1 cellular context compared by ENCODE assay signal in the genomic region with DNA sequence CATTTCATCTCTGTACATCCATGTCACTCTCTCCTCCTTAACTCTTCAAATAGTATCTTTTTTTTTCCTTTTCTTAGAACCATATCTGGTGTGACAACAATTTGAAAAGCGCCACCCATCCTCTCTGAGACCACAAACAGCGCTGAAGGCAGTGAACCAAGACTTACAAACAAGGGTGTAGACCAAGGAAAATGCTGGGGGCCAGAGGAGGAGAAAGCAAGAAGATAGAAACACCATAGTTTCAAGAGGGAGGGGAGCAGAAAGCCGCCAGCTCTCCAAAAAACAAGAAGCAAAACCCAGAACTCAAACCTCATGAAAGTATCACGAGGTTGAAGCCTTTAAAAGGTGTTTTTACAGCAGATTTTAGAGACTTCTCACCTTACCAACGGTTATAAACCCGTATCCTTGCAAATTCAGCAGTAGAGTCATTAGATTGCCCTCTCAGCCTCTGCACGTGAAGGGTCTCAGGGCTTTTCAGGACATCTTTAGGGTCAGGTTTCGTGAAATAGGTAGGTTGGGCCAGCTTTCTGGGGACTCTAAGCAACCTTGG.
A peak's percentile ranks its signal among the peaks of the same experiment; 100 is the strongest.
TF ChIP-seq lines count a peak whose summit lies in the region.

No MANE protein-coding gene starts in this region.

TF ChIP-seq in GM12878, 131 proteins besides CTCF, POLR2A, EP300 and RAD21 (continued from another document and continues in another):
- TF ChIP-seq, protein P1, sequence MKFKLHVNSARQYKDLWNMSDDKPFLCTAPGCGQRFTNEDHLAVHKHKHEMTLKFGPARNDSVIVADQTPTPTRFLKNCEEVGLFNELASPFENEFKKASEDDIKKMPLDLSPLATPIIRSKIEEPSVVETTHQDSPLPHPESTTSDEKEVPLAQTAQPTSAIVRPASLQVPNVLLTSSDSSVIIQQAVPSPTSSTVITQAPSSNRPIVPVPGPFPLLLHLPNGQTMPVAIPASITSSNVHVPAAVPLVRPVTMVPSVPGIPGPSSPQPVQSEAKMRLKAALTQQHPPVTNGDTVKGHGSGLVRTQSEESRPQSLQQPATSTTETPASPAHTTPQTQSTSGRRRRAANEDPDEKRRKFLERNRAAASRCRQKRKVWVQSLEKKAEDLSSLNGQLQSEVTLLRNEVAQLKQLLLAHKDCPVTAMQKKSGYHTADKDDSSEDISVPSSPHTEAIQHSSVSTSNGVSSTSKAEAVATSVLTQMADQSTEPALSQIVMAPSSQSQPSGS (IDR thresholded peaks at IDR 0.05; ENCODE audit: low read length): peak; percentile 67; the same call in 1 of the 2 replicates
- TF ChIP-seq PAX8 (IDR thresholded peaks at IDR 0.05) (no peak), NR2F1 (conservative IDR thresholded peaks at IDR 0.05) (peak; percentile 81), KLF5 (IDR thresholded peaks at IDR 0.05; ENCODE audit: partially characterized antibody) (peak; percentile 20), ZNF217 (IDR thresholded peaks at IDR 0.05) (0 out of 2 replicates have a peak, but pooled peaks have one; percentile 30), PAX5 (IDR thresholded peaks at IDR 0.05; ENCODE audit: borderline replicate concordance, low read depth, low read length) (peak; percentile 94), NFIC (IDR thresholded peaks at IDR 0.05; ENCODE audit: low read depth, low read length) (peak; percentile 83), SREBF1 (IDR thresholded peaks at IDR 0.05; ENCODE audit: low read length) (no peak), ETV6 (conservative IDR thresholded peaks at IDR 0.05 in 1 of 2, IDR thresholded peaks at IDR 0.05 in 1 of 2; ENCODE audit: borderline replicate concordance in 1 of 2, low read depth in 1 of 2) (peak in 1 of 2 experiments; percentile 64; a peak in 1 of 4 replicates), FOS (IDR thresholded peaks at IDR 0.05; ENCODE audit: borderline replicate concordance, extremely low read depth, insufficient read length) (no peak), ZZZ3 (IDR thresholded peaks at IDR 0.05; ENCODE audit: control insufficient read depth, insufficient read length, low read depth) (no peak), ASH2L (IDR thresholded peaks at IDR 0.05; ENCODE audit: borderline replicate concordance, low read depth) (no peak), JUND (IDR thresholded peaks at IDR 0.05; ENCODE audit: low read depth, low read length) (no peak), FOXK2 (IDR thresholded peaks at IDR 0.05) (no peak)
- TF ChIP-seq, protein P2, sequence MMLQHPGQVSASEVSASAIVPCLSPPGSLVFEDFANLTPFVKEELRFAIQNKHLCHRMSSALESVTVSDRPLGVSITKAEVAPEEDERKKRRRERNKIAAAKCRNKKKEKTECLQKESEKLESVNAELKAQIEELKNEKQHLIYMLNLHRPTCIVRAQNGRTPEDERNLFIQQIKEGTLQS (IDR thresholded peaks at IDR 0.05; ENCODE audit: borderline replicate concordance, extremely low read depth, low read depth, low read length): no peak
- TF ChIP-seq, protein P3, sequence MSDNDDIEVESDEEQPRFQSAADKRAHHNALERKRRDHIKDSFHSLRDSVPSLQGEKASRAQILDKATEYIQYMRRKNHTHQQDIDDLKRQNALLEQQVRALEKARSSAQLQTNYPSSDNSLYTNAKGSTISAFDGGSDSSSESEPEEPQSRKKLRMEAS (IDR thresholded peaks at IDR 0.05; ENCODE audit: low read depth, low read length): no peak
- TF ChIP-seq, protein P4, sequence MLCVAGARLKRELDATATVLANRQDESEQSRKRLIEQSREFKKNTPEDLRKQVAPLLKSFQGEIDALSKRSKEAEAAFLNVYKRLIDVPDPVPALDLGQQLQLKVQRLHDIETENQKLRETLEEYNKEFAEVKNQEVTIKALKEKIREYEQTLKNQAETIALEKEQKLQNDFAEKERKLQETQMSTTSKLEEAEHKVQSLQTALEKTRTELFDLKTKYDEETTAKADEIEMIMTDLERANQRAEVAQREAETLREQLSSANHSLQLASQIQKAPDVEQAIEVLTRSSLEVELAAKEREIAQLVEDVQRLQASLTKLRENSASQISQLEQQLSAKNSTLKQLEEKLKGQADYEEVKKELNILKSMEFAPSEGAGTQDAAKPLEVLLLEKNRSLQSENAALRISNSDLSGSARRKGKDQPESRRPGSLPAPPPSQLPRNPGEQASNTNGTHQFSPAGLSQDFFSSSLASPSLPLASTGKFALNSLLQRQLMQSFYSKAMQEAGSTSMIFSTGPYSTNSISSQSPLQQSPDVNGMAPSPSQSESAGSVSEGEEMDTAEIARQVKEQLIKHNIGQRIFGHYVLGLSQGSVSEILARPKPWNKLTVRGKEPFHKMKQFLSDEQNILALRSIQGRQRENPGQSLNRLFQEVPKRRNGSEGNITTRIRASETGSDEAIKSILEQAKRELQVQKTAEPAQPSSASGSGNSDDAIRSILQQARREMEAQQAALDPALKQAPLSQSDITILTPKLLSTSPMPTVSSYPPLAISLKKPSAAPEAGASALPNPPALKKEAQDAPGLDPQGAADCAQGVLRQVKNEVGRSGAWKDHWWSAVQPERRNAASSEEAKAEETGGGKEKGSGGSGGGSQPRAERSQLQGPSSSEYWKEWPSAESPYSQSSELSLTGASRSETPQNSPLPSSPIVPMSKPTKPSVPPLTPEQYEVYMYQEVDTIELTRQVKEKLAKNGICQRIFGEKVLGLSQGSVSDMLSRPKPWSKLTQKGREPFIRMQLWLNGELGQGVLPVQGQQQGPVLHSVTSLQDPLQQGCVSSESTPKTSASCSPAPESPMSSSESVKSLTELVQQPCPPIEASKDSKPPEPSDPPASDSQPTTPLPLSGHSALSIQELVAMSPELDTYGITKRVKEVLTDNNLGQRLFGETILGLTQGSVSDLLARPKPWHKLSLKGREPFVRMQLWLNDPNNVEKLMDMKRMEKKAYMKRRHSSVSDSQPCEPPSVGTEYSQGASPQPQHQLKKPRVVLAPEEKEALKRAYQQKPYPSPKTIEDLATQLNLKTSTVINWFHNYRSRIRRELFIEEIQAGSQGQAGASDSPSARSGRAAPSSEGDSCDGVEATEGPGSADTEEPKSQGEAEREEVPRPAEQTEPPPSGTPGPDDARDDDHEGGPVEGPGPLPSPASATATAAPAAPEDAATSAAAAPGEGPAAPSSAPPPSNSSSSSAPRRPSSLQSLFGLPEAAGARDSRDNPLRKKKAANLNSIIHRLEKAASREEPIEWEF (IDR thresholded peaks at IDR 0.05; ENCODE audit: insufficient replicate concordance, low read depth, low read length): no peak
- TF ChIP-seq, protein P5, sequence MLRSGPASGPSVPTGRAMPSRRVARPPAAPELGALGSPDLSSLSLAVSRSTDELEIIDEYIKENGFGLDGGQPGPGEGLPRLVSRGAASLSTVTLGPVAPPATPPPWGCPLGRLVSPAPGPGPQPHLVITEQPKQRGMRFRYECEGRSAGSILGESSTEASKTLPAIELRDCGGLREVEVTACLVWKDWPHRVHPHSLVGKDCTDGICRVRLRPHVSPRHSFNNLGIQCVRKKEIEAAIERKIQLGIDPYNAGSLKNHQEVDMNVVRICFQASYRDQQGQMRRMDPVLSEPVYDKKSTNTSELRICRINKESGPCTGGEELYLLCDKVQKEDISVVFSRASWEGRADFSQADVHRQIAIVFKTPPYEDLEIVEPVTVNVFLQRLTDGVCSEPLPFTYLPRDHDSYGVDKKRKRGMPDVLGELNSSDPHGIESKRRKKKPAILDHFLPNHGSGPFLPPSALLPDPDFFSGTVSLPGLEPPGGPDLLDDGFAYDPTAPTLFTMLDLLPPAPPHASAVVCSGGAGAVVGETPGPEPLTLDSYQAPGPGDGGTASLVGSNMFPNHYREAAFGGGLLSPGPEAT (IDR thresholded peaks at IDR 0.05; ENCODE audit: low read depth): peak; percentile 91
- TF ChIP-seq, protein P6, sequence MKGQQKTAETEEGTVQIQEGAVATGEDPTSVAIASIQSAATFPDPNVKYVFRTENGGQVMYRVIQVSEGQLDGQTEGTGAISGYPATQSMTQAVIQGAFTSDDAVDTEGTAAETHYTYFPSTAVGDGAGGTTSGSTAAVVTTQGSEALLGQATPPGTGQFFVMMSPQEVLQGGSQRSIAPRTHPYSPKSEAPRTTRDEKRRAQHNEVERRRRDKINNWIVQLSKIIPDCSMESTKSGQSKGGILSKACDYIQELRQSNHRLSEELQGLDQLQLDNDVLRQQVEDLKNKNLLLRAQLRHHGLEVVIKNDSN (IDR thresholded peaks at IDR 0.05; ENCODE audit: borderline replicate concordance, extremely low read length, insufficient read depth, low read depth, low read length): no peak
- TF ChIP-seq, protein P7, sequence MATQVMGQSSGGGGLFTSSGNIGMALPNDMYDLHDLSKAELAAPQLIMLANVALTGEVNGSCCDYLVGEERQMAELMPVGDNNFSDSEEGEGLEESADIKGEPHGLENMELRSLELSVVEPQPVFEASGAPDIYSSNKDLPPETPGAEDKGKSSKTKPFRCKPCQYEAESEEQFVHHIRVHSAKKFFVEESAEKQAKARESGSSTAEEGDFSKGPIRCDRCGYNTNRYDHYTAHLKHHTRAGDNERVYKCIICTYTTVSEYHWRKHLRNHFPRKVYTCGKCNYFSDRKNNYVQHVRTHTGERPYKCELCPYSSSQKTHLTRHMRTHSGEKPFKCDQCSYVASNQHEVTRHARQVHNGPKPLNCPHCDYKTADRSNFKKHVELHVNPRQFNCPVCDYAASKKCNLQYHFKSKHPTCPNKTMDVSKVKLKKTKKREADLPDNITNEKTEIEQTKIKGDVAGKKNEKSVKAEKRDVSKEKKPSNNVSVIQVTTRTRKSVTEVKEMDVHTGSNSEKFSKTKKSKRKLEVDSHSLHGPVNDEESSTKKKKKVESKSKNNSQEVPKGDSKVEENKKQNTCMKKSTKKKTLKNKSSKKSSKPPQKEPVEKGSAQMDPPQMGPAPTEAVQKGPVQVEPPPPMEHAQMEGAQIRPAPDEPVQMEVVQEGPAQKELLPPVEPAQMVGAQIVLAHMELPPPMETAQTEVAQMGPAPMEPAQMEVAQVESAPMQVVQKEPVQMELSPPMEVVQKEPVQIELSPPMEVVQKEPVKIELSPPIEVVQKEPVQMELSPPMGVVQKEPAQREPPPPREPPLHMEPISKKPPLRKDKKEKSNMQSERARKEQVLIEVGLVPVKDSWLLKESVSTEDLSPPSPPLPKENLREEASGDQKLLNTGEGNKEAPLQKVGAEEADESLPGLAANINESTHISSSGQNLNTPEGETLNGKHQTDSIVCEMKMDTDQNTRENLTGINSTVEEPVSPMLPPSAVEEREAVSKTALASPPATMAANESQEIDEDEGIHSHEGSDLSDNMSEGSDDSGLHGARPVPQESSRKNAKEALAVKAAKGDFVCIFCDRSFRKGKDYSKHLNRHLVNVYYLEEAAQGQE (IDR thresholded peaks at IDR 0.05; ENCODE audit: low read depth, low read length): no peak
- TF ChIP-seq, protein P8, sequence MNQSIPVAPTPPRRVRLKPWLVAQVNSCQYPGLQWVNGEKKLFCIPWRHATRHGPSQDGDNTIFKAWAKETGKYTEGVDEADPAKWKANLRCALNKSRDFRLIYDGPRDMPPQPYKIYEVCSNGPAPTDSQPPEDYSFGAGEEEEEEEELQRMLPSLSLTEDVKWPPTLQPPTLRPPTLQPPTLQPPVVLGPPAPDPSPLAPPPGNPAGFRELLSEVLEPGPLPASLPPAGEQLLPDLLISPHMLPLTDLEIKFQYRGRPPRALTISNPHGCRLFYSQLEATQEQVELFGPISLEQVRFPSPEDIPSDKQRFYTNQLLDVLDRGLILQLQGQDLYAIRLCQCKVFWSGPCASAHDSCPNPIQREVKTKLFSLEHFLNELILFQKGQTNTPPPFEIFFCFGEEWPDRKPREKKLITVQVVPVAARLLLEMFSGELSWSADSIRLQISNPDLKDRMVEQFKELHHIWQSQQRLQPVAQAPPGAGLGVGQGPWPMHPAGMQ (IDR thresholded peaks at IDR 0.05; ENCODE audit: borderline replicate concordance): no peak
- TF ChIP-seq, protein P9, sequence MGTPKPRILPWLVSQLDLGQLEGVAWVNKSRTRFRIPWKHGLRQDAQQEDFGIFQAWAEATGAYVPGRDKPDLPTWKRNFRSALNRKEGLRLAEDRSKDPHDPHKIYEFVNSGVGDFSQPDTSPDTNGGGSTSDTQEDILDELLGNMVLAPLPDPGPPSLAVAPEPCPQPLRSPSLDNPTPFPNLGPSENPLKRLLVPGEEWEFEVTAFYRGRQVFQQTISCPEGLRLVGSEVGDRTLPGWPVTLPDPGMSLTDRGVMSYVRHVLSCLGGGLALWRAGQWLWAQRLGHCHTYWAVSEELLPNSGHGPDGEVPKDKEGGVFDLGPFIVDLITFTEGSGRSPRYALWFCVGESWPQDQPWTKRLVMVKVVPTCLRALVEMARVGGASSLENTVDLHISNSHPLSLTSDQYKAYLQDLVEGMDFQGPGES (IDR thresholded peaks at IDR 0.05): no peak
- TF ChIP-seq, protein P10, sequence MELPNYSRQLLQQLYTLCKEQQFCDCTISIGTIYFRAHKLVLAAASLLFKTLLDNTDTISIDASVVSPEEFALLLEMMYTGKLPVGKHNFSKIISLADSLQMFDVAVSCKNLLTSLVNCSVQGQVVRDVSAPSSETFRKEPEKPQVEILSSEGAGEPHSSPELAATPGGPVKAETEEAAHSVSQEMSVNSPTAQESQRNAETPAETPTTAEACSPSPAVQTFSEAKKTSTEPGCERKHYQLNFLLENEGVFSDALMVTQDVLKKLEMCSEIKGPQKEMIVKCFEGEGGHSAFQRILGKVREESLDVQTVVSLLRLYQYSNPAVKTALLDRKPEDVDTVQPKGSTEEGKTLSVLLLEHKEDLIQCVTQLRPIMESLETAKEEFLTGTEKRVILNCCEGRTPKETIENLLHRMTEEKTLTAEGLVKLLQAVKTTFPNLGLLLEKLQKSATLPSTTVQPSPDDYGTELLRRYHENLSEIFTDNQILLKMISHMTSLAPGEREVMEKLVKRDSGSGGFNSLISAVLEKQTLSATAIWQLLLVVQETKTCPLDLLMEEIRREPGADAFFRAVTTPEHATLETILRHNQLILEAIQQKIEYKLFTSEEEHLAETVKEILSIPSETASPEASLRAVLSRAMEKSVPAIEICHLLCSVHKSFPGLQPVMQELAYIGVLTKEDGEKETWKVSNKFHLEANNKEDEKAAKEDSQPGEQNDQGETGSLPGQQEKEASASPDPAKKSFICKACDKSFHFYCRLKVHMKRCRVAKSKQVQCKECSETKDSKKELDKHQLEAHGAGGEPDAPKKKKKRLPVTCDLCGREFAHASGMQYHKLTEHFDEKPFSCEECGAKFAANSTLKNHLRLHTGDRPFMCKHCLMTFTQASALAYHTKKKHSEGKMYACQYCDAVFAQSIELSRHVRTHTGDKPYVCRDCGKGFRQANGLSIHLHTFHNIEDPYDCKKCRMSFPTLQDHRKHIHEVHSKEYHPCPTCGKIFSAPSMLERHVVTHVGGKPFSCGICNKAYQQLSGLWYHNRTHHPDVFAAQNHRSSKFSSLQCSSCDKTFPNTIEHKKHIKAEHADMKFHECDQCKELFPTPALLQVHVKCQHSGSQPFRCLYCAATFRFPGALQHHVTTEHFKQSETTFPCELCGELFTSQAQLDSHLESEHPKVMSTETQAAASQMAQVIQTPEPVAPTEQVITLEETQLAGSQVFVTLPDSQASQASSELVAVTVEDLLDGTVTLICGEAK (IDR thresholded peaks at IDR 0.05; ENCODE audit: borderline replicate concordance): no peak
